ENCODE assay signal across 20 cellular contexts in genomic region chr10:3264178-3264867, GRCh38.
DNase-seq lines count a peak whose midpoint lies in the region; ATAC-seq, FAIRE-seq and TF ChIP-seq lines count a peak whose summit lies in the region.
"Had no signal": no experiment of that assay in that cellular context is flagged by ENCODE, and none has a peak within 500 bp of the region (broad histone marks: within the 10 kb centered on the region; RNA-seq: fewer than 3 reads in every experiment).

No MANE protein-coding gene starts in this region.

- DNase-seq in activated naive CD8-positive, alpha-beta T cell treated with anti-CD3 and anti-CD28 coated beads, Interleukin-2, amount 10 ng/mL, durations not matched to agents 7 days and 5 days: no peak
- DNase-seq in activated naive CD8-positive, alpha-beta T cell treated with anti-CD3 and anti-CD28 coated beads for 36 hours: no peak
- DNase-seq in endothelial cell of umbilical vein (ENCODE audit: low read depth, low spot score) (peak; percentile 99), thyroid gland (peak; percentile 11 to 29), HUDEP-2 (lab: John Stamatoyannopoulos, UW; ENCODE audit: unreplicated experiment in 76 of 76) (no peak), SK-N-DZ (ENCODE audit: low spot score) (no peak)
- no peak for DNase-seq in activated CD8-positive, alpha-beta memory T cell treated with anti-CD3 and anti-CD28 coated beads, Interleukin-2, amount 50 U/mL, for 48 hours
- DNase-seq: 8988T; activated CD4-positive, alpha-beta T cell treated with anti-CD3 and anti-CD28 coated beads for 48 hours; DMS79 treated with DMSO at 0.1 percent for 48 hours; hypothalamus; Karpas-422; NCI-H1930; NCI-H69 had no signal

- no peaks in the 10 kb centered on the region for H3K9me1 ChIP-seq in endothelial cell of umbilical vein (replicated peaks; ENCODE audit: control insufficient read depth, extremely low read depth, insufficient read depth, low read length)

- H3K27ac ChIP-seq in endothelial cell of umbilical vein (ENCODE audit: insufficient read depth, low read depth, low read length) (peak overlapping the region; percentile 82), thyroid gland (no peak overlapping the region)
- H3K27ac ChIP-seq: C4-2B, parathyroid adenoma had no signal

- POLR2A ChIA-PET in activated naive CD8-positive, alpha-beta T cell treated with anti-CD3 and anti-CD28 coated beads, Interleukin-2, amount 10 ng/mL, durations not matched to agents 7 days and 5 days (lab: Charles Lee): no interaction called here
- POLR2A ChIA-PET in endothelial cell of umbilical vein (lab: Charles Lee): interaction anchor here (1.3 kb wide), 1 partner anchor 8 kb away, joined by 4 read pairs; no protein-coding TSS in a partner anchor

- WGBS in thyroid gland, 2 donors: 58 to 69% methylated on average over 8 to 13 of the region's 13 CpGs

- H3K9me3 ChIP-seq in endothelial cell of umbilical vein (replicated peaks; ENCODE audit: control insufficient read depth, insufficient read depth, low read length) (no peaks in the 10 kb centered on the region), thyroid gland (no peaks in the 10 kb centered on the region)

- no peak for TF ChIP-seq POLR2A in endothelial cell of umbilical vein (IDR thresholded peaks at IDR 0.05; ENCODE audit: low read depth, low read length)
- TF ChIP-seq POLR2A in thyroid gland (IDR thresholded peaks at IDR 0.05): no peak

- CTCF ChIA-PET in endothelial cell of umbilical vein (lab: Charles Lee): interaction anchor here (0.9 to 1.4 kb wide), 9 partner anchors 10 to 512 kb away, joined by 3 to 4 read pairs (median 3); no protein-coding TSS in a partner anchor

- peak overlapping the region; percentile 49 for H3K27ac Mint-ChIP-seq in activated naive CD8-positive, alpha-beta T cell treated with anti-CD3 and anti-CD28 coated beads, Interleukin-2, amount 10 ng/mL, durations not matched to agents 7 days and 5 days
- H3K27ac Mint-ChIP-seq in activated naive CD8-positive, alpha-beta T cell treated with anti-CD3 and anti-CD28 coated beads for 36 hours: no peak overlapping the region
- peak overlapping the region; percentile 55 to 81 (median 73) for H3K27ac Mint-ChIP-seq in nephron
- H3K27ac Mint-ChIP-seq: T-helper 2 cell treated with Interferon-gamma antibody and Interleukin-4, amounts not matched to agents 5 μg/mL and 100 μg/mL, for 36 hours; type B pancreatic cell had no signal

- peak; percentile 99 for FAIRE-seq in endothelial cell of umbilical vein (lab: Jason Lieb, UNC)
- FAIRE-seq: H54 had no signal

- dilution Hi-C loops in endothelial cell of umbilical vein (cut with MboI; ENCODE audit: extremely low pct_ligation_motif_present, low sequenced_read_pairs): no loop called here

- TSS peak; percentile 65 for BruUV-seq in endothelial cell of umbilical vein (replicated peaks; lab: Mats Ljungman, UMichigan)

- peak overlapping the region; percentile 74 for H2AFZ ChIP-seq in endothelial cell of umbilical vein (ENCODE audit: low read depth, low read length)
- H2AFZ ChIP-seq: parathyroid adenoma had no signal

- H3K27me3 ChIP-seq in endothelial cell of umbilical vein (ENCODE audit: control insufficient read depth in 2 of 2, insufficient read depth in 2 of 2, low read length in 2 of 2) (no peaks in the 10 kb centered on the region), thyroid gland (no peaks in the 10 kb centered on the region)

- H3K79me2 ChIP-seq in endothelial cell of umbilical vein (ENCODE audit: control insufficient read depth, insufficient read depth, low read length): no peaks in the 10 kb centered on the region
- H3K79me2 ChIP-seq: parathyroid adenoma had no signal

- intact Hi-C loops in endothelial cell of umbilical vein (cut with micrococcal nuclease): loop anchor here (1.0 to 5.0 kb wide), 6 partner anchors 8 to 978 kb away; no protein-coding TSS in a partner anchor
- intact Hi-C loops in thyroid gland (cut with DNase I): no loop called here

- no peak for ATAC-seq in activated naive CD8-positive, alpha-beta T cell treated with anti-CD3 and anti-CD28 coated beads, Interleukin-2, amount 10 ng/mL, durations not matched to agents 7 days and 5 days (ENCODE audit: low read depth)

- TF ChIP-seq CTCF in endothelial cell of umbilical vein (IDR thresholded peaks at IDR 0.05; ENCODE audit: extremely low read depth in 1 of 2, insufficient read depth in 1 of 2, low read depth in 1 of 2, low read length in 2 of 2) (peak in 1 of 2 donors; percentile 12), nephron (IDR thresholded peaks at IDR 0.05; ENCODE audit: unreplicated experiment in 3 of 3) (no peak), thyroid gland (IDR thresholded peaks at IDR 0.05) (no peak)

- H3K36me3 ChIP-seq in endothelial cell of umbilical vein (ENCODE audit: control insufficient read depth in 2 of 2, extremely low read depth in 1 of 2, insufficient read depth in 2 of 2, low read length in 2 of 2): no peaks in the 10 kb centered on the region
- H3K36me3 ChIP-seq in thyroid gland: no peaks in the 10 kb centered on the region

- no peaks in the 10 kb centered on the region for H4K20me1 ChIP-seq in endothelial cell of umbilical vein (replicated peaks; ENCODE audit: control insufficient read depth, extremely low read depth, insufficient read depth, low read length)

- no peaks in the 10 kb centered on the region for H3K36me3 Mint-ChIP-seq in activated naive CD8-positive, alpha-beta T cell treated with anti-CD3 and anti-CD28 coated beads, Interleukin-2, amount 10 ng/mL, durations not matched to agents 7 days and 5 days
- no peaks in the 10 kb centered on the region for H3K36me3 Mint-ChIP-seq in activated naive CD8-positive, alpha-beta T cell treated with anti-CD3 and anti-CD28 coated beads for 36 hours
- no peaks in the 10 kb centered on the region for H3K36me3 Mint-ChIP-seq in nephron (ENCODE audit: low read depth)
- H3K36me3 Mint-ChIP-seq: type B pancreatic cell had no signal

- no peaks in the 10 kb centered on the region for H3K9me3 Mint-ChIP-seq in activated naive CD8-positive, alpha-beta T cell treated with anti-CD3 and anti-CD28 coated beads, Interleukin-2, amount 10 ng/mL, durations not matched to agents 7 days and 5 days
- no peaks in the 10 kb centered on the region for H3K9me3 Mint-ChIP-seq in activated naive CD8-positive, alpha-beta T cell treated with anti-CD3 and anti-CD28 coated beads for 36 hours
- no peaks in the 10 kb centered on the region for H3K9me3 Mint-ChIP-seq in nephron
- H3K9me3 Mint-ChIP-seq: T-helper 2 cell treated with Interferon-gamma antibody and Interleukin-4, amounts not matched to agents 5 μg/mL and 100 μg/mL, for 36 hours had no signal

- H3K4me1 Mint-ChIP-seq in activated naive CD8-positive, alpha-beta T cell treated with anti-CD3 and anti-CD28 coated beads, Interleukin-2, amount 10 ng/mL, durations not matched to agents 7 days and 5 days: peaks cover 2% of the 10 kb centered on the region
- no peaks in the 10 kb centered on the region for H3K4me1 Mint-ChIP-seq in activated naive CD8-positive, alpha-beta T cell treated with anti-CD3 and anti-CD28 coated beads for 36 hours
- H3K4me1 Mint-ChIP-seq in nephron: peaks cover 12% of the 10 kb centered on the region

- peak overlapping the region; percentile 69 for H3K9ac ChIP-seq in endothelial cell of umbilical vein (replicated peaks; ENCODE audit: extremely low read depth, insufficient read depth, low read length)
- H3K9ac ChIP-seq: parathyroid adenoma had no signal

- peak overlapping the region; percentile 37 for H3K4me2 ChIP-seq in endothelial cell of umbilical vein (ENCODE audit: insufficient read depth, low read length)

- H3K4me3 ChIP-seq in endothelial cell of umbilical vein (replicated peaks in 1 of 3; ENCODE audit: insufficient read depth in 1 of 3, low read depth in 1 of 3, low read length in 3 of 3) (no peak overlapping the region), thyroid gland (replicated peaks in 1 of 3) (no peak overlapping the region)

- H3K4me1 ChIP-seq in endothelial cell of umbilical vein (ENCODE audit: control insufficient read depth, extremely low read depth, insufficient read depth, low read length) (peaks cover 39% of the 10 kb centered on the region), thyroid gland (no peaks in the 10 kb centered on the region)
- H3K4me1 ChIP-seq: parathyroid adenoma had no signal

- H3K4me3 Mint-ChIP-seq in activated naive CD8-positive, alpha-beta T cell treated with anti-CD3 and anti-CD28 coated beads, Interleukin-2, amount 10 ng/mL, durations not matched to agents 7 days and 5 days: no peak overlapping the region
- no peak overlapping the region for H3K4me3 Mint-ChIP-seq in activated naive CD8-positive, alpha-beta T cell treated with anti-CD3 and anti-CD28 coated beads for 36 hours
- H3K4me3 Mint-ChIP-seq in nephron: no peak overlapping the region
- H3K4me3 Mint-ChIP-seq: T-helper 2 cell treated with Interferon-gamma antibody and Interleukin-4, amounts not matched to agents 5 μg/mL and 100 μg/mL, for 36 hours; type B pancreatic cell had no signal

- H3K27me3 Mint-ChIP-seq in activated naive CD8-positive, alpha-beta T cell treated with anti-CD3 and anti-CD28 coated beads, Interleukin-2, amount 10 ng/mL, durations not matched to agents 7 days and 5 days: peaks cover 13% of the 10 kb centered on the region
- peaks cover 16% of the 10 kb centered on the region for H3K27me3 Mint-ChIP-seq in activated naive CD8-positive, alpha-beta T cell treated with anti-CD3 and anti-CD28 coated beads for 36 hours
- H3K27me3 Mint-ChIP-seq in nephron (ENCODE audit: low read depth): peaks cover 12% of the 10 kb centered on the region

TF ChIP-seq in endothelial cell of umbilical vein, 7 proteins besides CTCF, POLR2A, EP300 and RAD21:
- TF ChIP-seq JUN (IDR thresholded peaks at IDR 0.05; ENCODE audit: borderline replicate concordance, insufficient read depth, insufficient read length, low read depth): peak; percentile 41
- peak; percentile 44 for TF ChIP-seq FOS (IDR thresholded peaks at IDR 0.05; ENCODE audit: borderline replicate concordance, insufficient read depth, low read length)
- no peak for TF ChIP-seq EZH2 (IDR thresholded peaks at IDR 0.05; ENCODE audit: borderline replicate concordance, low read depth, low read length, severe bottlenecking)

Comparison
In these comparisons a context has a peak if more than half of its experiments do, and no peak if none do; other contexts are left out.
1. DNase-seq: peak in endothelial cell of umbilical vein (single experiment) and thyroid gland (2 of 2); none in activated naive CD8-positive, alpha-beta T cell treated with anti-CD3 and anti-CD28 coated beads, Interleukin-2, amount 10 ng/mL, durations not matched to agents 7 days and 5 days (single experiment), activated naive CD8-positive, alpha-beta T cell treated with anti-CD3 and anti-CD28 coated beads for 36 hours (single experiment), activated CD8-positive, alpha-beta memory T cell treated with anti-CD3 and anti-CD28 coated beads, Interleukin-2, amount 50 U/mL, for 48 hours (single experiment), HUDEP-2 (0 of 76) and SK-N-DZ (single experiment).